Comparison of ENCODE assay signal across 8 cellular contexts in the genomic region with DNA sequence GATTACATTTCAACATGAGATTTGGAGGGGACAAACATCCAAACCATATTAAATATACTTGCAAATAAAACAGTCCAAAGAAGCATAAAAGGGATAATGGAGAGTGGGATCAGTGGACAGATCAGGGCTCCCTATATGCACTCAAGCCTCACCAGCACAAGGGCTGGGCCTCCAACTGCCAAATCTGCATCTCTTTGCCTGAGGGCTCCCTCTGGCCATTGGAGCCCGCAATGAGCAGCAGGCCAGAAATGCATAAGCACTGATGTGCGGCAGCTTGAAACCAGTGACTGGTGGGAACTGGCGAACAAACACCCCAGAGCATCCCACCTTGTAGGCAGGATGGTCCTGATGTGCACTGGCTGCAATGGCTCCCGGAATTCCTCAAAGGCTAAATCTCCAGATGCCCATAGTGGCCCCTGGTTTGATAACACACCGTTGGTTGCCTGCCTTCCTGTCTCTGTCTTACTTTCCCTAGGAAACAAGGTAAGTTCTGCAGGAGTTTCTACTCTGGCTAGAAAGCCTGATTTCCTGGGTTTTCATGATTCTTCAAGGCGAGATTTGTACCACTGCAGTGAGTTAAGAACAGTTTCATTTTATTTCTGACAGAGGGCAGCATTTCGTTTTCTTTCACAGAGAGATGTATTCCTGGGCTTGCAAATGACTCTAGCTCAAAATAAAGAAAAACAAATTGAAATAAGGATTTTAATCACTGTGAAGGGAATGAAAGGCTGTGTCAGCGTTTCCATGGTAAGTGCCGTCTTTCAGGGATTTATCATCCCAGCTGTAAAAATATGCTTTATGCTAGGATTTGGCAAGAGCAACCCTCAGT. TPM values are rescaled to one million over a fixed set of nuclear protein-coding genes. Genes with fewer than 3 reads are reported as not detected.
DNase-seq lines count a peak whose midpoint lies in the region; ATAC-seq lines count a peak whose summit lies in the region.

No MANE protein-coding gene starts in this region.

- no peaks in the 10 kb centered on the region for H3K9me2 ChIP-seq in GM23248 (ENCODE audit: insufficient read depth)

- no peaks in the 10 kb centered on the region for H3K9me3 ChIP-seq in GM23248 (ENCODE audit: low read depth)
- peaks cover 5% of the 10 kb centered on the region for H3K9me3 ChIP-seq in T-helper 17 cell (ENCODE audit: control insufficient read depth, low read length, poor library complexity, severe bottlenecking)

- DNase-seq in GM23248 (peak; percentile 70), T-helper 17 cell (no peak), fibroblast of gingiva (ENCODE audit: low read depth) (peak; percentile 62), pons (ENCODE audit: low spot score) (peak; percentile 65), NCI-H774 (lab: John Stamatoyannopoulos, UW) (no peak), OCI-M2 (lab: John Stamatoyannopoulos, UW; ENCODE audit: unreplicated experiment) (no peak)
- no peak for DNase-seq in stimulated activated CD4-positive, alpha-beta T cell treated with anti-CD3 and anti-CD28 coated beads, Interleukin-15, amount 100 ng/mL, for 24 hours

- in situ Hi-C loops in GM23248 (cut with MboI): loop anchor here (10.0 kb wide), 1 partner anchor 333 kb away; no protein-coding TSS in a partner anchor

- no peaks in the 10 kb centered on the region for H3K27me3 Mint-ChIP-seq in T-helper 17 cell

- H3K36me3 ChIP-seq in ACC112 (ENCODE audit: insufficient read depth, low read length): no peaks in the 10 kb centered on the region
- H3K36me3 ChIP-seq in GM23248 (ENCODE audit: low read depth): no peaks in the 10 kb centered on the region

- H3K9ac ChIP-seq in GM23248: no peak overlapping the region

- peak overlapping the region; percentile 15 for H2AFZ ChIP-seq in ACC112 (ENCODE audit: low read length, unreplicated experiment)
- H2AFZ ChIP-seq in GM23248: no peak overlapping the region

- H3K4me1 ChIP-seq in ACC112 (ENCODE audit: control insufficient read depth, insufficient read depth, low read length, unreplicated experiment) (peaks cover 6% of the 10 kb centered on the region), GM23248 (ENCODE audit: insufficient read depth) (no peaks in the 10 kb centered on the region)

- H3K4me1 Mint-ChIP-seq in T-helper 17 cell: peaks cover 21% of the 10 kb centered on the region

- H3K27ac Mint-ChIP-seq in T-helper 17 cell: peak overlapping the region; percentile 87

- no peaks in the 10 kb centered on the region for H4K20me1 ChIP-seq in GM23248 (ENCODE audit: insufficient read depth)

- no peak overlapping the region for H3K4me2 ChIP-seq in GM23248 (ENCODE audit: unreplicated experiment)

- peaks cover 3% of the 10 kb centered on the region for H3K36me3 Mint-ChIP-seq in T-helper 17 cell (ENCODE audit: low read depth)

- H3K27me3 ChIP-seq in ACC112 (ENCODE audit: insufficient read depth, low read length) (no peaks in the 10 kb centered on the region), GM23248 (replicated peaks; ENCODE audit: insufficient read depth) (no peaks in the 10 kb centered on the region)

- H3K27ac ChIP-seq in ACC112 (ENCODE audit: low read depth, low read length) (no peak overlapping the region), GM23248 (no peak overlapping the region)

- no peaks in the 10 kb centered on the region for H3K79me2 ChIP-seq in ACC112 (ENCODE audit: control insufficient read depth, insufficient read depth, low read length, unreplicated experiment)
- H3K79me2 ChIP-seq in GM23248 (ENCODE audit: insufficient read depth): no peaks in the 10 kb centered on the region

- peak overlapping the region; percentile 86 for H3K4me3 Mint-ChIP-seq in T-helper 17 cell

- H3K4me3 ChIP-seq in ACC112 (ENCODE audit: low read depth, low read length) (no peak overlapping the region), GM23248 (no peak overlapping the region)

- 37 to 38% methylated on average over 9 of the region's 9 CpGs for WGBS in GM23248 (ENCODE audit: low coverage in 1 of 2, low lambda C conversion rate in 2 of 2, missing lambda C conversion rate in 2 of 2), 2 experiments

- no peaks in the 10 kb centered on the region for H3F3A ChIP-seq in GM23248 (ENCODE audit: insufficient read depth)

- peak; percentile 73 for ATAC-seq in T-helper 17 cell

RNA-seq across cellular contexts. Expression of gene POMGNT2, which starts 56.0 kb away (rescaled TPM):
- total RNA-seq in GM23248 (2014; rRNA removed; shearing (Covaris generic)): 11.6 and 14.5 TPM in 2 replicates
- 10.6 and 11.6 TPM in 2 replicates for polyA plus RNA-seq in GM23248 (2016; fragmentation: Nextera tagmentation; extraction: Ambion mirVana)
- total RNA-seq in T-helper 17 cell: 1 to 10 TPM; 3.2 to 5.9 TPM

Comparison
In these comparisons a context has a peak if more than half of its experiments do, and no peak if none do; other contexts are left out.
1. DNase-seq: peak in GM23248 (single experiment), fibroblast of gingiva (single experiment) and pons (single experiment); none in T-helper 17 cell (0 of 3), stimulated activated CD4-positive, alpha-beta T cell treated with anti-CD3 and anti-CD28 coated beads, Interleukin-15, amount 100 ng/mL, for 24 hours (single experiment), NCI-H774 (single experiment) and OCI-M2 (single experiment).